1 cellular context compared by ENCODE assay signal in the genomic region with DNA sequence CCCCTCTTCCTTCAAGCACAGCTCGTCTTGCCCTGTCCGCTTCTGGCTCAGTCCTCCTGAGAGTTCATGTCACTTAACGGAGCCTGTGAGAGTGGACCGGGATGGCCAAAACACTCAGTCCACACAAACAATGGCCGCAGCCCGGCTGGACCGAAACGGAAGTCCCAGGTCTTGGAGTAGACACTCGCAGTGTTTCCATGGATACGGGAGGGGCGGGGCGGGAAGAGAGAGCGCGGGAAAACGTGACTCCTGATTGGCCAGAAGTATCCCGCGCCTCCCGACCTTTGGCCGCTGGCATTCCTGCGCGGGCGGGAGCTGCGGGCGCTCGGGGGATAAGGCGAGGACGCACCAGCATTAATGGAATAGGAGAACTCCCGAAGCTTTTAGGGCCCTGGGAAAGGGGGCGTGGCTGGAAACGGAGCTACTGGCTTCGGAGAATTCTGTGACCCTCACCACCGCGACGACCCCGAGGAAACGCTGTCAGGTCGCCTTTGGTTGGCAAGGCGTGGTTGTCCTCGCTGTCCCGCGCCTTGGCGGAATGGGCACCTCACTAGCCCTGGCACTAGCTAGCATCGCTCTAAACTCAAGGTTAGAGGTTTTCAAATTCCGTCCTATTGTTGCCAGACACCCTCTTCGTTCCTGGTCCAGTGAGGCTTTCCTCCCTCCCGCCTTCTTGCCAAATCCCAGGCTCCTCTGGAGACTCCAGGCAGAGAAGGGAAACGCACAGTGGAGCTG.
TF ChIP-seq lines count a peak whose summit lies in the region.

A gene with protein sequence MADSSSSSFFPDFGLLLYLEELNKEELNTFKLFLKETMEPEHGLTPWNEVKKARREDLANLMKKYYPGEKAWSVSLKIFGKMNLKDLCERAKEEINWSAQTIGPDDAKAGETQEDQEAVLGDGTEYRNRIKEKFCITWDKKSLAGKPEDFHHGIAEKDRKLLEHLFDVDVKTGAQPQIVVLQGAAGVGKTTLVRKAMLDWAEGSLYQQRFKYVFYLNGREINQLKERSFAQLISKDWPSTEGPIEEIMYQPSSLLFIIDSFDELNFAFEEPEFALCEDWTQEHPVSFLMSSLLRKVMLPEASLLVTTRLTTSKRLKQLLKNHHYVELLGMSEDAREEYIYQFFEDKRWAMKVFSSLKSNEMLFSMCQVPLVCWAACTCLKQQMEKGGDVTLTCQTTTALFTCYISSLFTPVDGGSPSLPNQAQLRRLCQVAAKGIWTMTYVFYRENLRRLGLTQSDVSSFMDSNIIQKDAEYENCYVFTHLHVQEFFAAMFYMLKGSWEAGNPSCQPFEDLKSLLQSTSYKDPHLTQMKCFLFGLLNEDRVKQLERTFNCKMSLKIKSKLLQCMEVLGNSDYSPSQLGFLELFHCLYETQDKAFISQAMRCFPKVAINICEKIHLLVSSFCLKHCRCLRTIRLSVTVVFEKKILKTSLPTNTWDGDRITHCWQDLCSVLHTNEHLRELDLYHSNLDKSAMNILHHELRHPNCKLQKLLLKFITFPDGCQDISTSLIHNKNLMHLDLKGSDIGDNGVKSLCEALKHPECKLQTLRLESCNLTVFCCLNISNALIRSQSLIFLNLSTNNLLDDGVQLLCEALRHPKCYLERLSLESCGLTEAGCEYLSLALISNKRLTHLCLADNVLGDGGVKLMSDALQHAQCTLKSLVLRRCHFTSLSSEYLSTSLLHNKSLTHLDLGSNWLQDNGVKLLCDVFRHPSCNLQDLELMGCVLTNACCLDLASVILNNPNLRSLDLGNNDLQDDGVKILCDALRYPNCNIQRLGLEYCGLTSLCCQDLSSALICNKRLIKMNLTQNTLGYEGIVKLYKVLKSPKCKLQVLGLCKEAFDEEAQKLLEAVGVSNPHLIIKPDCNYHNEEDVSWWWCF (plus strand): TSS at position 297 of the 735 bp plus-strand sequence. CDS start 18,108 bp downstream, outside the sequence.
A gene (minus strand): TSS at position 164 of the 735 bp plus-strand sequence. CDS start 17,511 bp downstream, outside the sequence.

TF ChIP-seq in HepG2, 621 proteins besides CTCF, POLR2A, EP300 and RAD21 (continued from another document and continues in another):
- TF ChIP-seq, protein P1, sequence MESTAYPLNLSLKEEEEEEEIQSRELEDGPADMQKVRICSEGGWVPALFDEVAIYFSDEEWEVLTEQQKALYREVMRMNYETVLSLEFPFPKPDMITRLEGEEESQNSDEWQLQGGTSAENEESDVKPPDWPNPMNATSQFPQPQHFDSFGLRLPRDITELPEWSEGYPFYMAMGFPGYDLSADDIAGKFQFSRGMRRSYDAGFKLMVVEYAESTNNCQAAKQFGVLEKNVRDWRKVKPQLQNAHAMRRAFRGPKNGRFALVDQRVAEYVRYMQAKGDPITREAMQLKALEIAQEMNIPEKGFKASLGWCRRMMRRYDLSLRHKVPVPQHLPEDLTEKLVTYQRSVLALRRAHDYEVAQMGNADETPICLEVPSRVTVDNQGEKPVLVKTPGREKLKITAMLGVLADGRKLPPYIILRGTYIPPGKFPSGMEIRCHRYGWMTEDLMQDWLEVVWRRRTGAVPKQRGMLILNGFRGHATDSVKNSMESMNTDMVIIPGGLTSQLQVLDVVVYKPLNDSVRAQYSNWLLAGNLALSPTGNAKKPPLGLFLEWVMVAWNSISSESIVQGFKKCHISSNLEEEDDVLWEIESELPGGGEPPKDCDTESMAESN (CRISPR knock-in tag; conservative IDR thresholded peaks at IDR 0.05), result no peak
- TF ChIP-seq NFE2L1 (CRISPR knock-in tag; IDR thresholded peaks at IDR 0.05; ENCODE audit: borderline replicate concordance) (no peak), ZNF749 (CRISPR knock-in tag; IDR thresholded peaks at IDR 0.05; ENCODE audit: borderline replicate concordance) (no peak), MIER3 (CRISPR knock-in tag; IDR thresholded peaks at IDR 0.05; ENCODE audit: borderline replicate concordance) (no peak), ZFY (CRISPR knock-in tag; IDR thresholded peaks at IDR 0.05) (no peak), ZNF761 (CRISPR knock-in tag; conservative IDR thresholded peaks at IDR 0.05) (no peak), ASH2L (IDR thresholded peaks at IDR 0.05; ENCODE audit: insufficient read length, low read depth, low read length) (peak; percentile 32), SYNCRIP (IDR thresholded peaks at IDR 0.05; ENCODE audit: insufficient read depth, low read depth, low read length) (no peak), CHCHD3 (CRISPR knock-in tag; IDR thresholded peaks at IDR 0.05) (no peak), DNMT1 (CRISPR knock-in tag; IDR thresholded peaks at IDR 0.05) (no peak), RBFOX2 (IDR thresholded peaks at IDR 0.05; ENCODE audit: low read depth, low read length) (no peak), ZNF567 (CRISPR knock-in tag; IDR thresholded peaks at IDR 0.05; ENCODE audit: borderline replicate concordance) (no peak), YEATS4 (CRISPR knock-in tag; IDR thresholded peaks at IDR 0.05; ENCODE audit: borderline replicate concordance) (0 out of 2 replicates have a peak, but pooled peaks have one; percentile 0), ZMAT3 (CRISPR knock-in tag; conservative IDR thresholded peaks at IDR 0.05) (0 out of 2 replicates have a peak, but pooled peaks have one; percentile 55), KLF9 (CRISPR knock-in tag; IDR thresholded peaks at IDR 0.05; ENCODE audit: low read depth) (no peak), NCOA1 (CRISPR knock-in tag; IDR thresholded peaks at IDR 0.05) (no peak), HES4 (CRISPR knock-in tag; IDR thresholded peaks at IDR 0.05; ENCODE audit: borderline replicate concordance) (no peak), SETDB1 (CRISPR knock-in tag; IDR thresholded peaks at IDR 0.05; ENCODE audit: borderline replicate concordance) (no peak)
- TF ChIP-seq, protein P2, sequence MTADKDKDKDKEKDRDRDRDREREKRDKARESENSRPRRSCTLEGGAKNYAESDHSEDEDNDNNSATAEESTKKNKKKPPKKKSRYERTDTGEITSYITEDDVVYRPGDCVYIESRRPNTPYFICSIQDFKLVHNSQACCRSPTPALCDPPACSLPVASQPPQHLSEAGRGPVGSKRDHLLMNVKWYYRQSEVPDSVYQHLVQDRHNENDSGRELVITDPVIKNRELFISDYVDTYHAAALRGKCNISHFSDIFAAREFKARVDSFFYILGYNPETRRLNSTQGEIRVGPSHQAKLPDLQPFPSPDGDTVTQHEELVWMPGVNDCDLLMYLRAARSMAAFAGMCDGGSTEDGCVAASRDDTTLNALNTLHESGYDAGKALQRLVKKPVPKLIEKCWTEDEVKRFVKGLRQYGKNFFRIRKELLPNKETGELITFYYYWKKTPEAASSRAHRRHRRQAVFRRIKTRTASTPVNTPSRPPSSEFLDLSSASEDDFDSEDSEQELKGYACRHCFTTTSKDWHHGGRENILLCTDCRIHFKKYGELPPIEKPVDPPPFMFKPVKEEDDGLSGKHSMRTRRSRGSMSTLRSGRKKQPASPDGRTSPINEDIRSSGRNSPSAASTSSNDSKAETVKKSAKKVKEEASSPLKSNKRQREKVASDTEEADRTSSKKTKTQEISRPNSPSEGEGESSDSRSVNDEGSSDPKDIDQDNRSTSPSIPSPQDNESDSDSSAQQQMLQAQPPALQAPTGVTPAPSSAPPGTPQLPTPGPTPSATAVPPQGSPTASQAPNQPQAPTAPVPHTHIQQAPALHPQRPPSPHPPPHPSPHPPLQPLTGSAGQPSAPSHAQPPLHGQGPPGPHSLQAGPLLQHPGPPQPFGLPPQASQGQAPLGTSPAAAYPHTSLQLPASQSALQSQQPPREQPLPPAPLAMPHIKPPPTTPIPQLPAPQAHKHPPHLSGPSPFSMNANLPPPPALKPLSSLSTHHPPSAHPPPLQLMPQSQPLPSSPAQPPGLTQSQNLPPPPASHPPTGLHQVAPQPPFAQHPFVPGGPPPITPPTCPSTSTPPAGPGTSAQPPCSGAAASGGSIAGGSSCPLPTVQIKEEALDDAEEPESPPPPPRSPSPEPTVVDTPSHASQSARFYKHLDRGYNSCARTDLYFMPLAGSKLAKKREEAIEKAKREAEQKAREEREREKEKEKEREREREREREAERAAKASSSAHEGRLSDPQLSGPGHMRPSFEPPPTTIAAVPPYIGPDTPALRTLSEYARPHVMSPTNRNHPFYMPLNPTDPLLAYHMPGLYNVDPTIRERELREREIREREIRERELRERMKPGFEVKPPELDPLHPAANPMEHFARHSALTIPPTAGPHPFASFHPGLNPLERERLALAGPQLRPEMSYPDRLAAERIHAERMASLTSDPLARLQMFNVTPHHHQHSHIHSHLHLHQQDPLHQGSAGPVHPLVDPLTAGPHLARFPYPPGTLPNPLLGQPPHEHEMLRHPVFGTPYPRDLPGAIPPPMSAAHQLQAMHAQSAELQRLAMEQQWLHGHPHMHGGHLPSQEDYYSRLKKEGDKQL (CRISPR knock-in tag; IDR thresholded peaks at IDR 0.05; ENCODE audit: low read depth), result no peak
- TF ChIP-seq, protein P3, sequence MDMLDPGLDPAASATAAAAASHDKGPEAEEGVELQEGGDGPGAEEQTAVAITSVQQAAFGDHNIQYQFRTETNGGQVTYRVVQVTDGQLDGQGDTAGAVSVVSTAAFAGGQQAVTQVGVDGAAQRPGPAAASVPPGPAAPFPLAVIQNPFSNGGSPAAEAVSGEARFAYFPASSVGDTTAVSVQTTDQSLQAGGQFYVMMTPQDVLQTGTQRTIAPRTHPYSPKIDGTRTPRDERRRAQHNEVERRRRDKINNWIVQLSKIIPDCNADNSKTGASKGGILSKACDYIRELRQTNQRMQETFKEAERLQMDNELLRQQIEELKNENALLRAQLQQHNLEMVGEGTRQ (IDR thresholded peaks at IDR 0.05; ENCODE audit: low read depth, low read length), result no peak
- TF ChIP-seq, protein P3 (CRISPR knock-in tag; IDR thresholded peaks at IDR 0.05; ENCODE audit: borderline replicate concordance), result no peak
- TF ChIP-seq, protein P4, sequence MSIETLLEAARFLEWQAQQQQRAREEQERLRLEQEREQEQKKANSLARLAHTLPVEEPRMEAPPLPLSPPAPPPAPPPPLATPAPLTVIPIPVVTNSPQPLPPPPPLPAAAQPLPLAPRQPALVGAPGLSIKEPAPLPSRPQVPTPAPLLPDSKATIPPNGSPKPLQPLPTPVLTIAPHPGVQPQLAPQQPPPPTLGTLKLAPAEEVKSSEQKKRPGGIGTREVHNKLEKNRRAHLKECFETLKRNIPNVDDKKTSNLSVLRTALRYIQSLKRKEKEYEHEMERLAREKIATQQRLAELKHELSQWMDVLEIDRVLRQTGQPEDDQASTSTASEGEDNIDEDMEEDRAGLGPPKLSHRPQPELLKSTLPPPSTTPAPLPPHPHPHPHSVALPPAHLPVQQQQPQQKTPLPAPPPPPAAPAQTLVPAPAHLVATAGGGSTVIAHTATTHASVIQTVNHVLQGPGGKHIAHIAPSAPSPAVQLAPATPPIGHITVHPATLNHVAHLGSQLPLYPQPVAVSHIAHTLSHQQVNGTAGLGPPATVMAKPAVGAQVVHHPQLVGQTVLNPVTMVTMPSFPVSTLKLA (IDR thresholded peaks at IDR 0.05), result no peak
- TF ChIP-seq, protein P5, sequence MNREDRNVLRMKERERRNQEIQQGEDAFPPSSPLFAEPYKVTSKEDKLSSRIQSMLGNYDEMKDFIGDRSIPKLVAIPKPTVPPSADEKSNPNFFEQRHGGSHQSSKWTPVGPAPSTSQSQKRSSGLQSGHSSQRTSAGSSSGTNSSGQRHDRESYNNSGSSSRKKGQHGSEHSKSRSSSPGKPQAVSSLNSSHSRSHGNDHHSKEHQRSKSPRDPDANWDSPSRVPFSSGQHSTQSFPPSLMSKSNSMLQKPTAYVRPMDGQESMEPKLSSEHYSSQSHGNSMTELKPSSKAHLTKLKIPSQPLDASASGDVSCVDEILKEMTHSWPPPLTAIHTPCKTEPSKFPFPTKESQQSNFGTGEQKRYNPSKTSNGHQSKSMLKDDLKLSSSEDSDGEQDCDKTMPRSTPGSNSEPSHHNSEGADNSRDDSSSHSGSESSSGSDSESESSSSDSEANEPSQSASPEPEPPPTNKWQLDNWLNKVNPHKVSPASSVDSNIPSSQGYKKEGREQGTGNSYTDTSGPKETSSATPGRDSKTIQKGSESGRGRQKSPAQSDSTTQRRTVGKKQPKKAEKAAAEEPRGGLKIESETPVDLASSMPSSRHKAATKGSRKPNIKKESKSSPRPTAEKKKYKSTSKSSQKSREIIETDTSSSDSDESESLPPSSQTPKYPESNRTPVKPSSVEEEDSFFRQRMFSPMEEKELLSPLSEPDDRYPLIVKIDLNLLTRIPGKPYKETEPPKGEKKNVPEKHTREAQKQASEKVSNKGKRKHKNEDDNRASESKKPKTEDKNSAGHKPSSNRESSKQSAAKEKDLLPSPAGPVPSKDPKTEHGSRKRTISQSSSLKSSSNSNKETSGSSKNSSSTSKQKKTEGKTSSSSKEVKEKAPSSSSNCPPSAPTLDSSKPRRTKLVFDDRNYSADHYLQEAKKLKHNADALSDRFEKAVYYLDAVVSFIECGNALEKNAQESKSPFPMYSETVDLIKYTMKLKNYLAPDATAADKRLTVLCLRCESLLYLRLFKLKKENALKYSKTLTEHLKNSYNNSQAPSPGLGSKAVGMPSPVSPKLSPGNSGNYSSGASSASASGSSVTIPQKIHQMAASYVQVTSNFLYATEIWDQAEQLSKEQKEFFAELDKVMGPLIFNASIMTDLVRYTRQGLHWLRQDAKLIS (CRISPR knock-in tag; IDR thresholded peaks at IDR 0.05), result no peak
- TF ChIP-seq, protein P6, sequence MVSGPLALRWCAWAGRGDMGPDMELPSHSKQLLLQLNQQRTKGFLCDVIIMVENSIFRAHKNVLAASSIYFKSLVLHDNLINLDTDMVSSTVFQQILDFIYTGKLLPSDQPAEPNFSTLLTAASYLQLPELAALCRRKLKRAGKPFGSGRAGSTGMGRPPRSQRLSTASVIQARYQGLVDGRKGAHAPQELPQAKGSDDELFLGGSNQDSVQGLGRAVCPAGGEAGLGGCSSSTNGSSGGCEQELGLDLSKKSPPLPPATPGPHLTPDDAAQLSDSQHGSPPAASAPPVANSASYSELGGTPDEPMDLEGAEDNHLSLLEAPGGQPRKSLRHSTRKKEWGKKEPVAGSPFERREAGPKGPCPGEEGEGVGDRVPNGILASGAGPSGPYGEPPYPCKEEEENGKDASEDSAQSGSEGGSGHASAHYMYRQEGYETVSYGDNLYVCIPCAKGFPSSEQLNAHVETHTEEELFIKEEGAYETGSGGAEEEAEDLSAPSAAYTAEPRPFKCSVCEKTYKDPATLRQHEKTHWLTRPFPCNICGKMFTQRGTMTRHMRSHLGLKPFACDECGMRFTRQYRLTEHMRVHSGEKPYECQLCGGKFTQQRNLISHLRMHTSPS (CRISPR knock-in tag; IDR thresholded peaks at IDR 0.05; ENCODE audit: low read depth), result no peak
- TF ChIP-seq, protein P7, sequence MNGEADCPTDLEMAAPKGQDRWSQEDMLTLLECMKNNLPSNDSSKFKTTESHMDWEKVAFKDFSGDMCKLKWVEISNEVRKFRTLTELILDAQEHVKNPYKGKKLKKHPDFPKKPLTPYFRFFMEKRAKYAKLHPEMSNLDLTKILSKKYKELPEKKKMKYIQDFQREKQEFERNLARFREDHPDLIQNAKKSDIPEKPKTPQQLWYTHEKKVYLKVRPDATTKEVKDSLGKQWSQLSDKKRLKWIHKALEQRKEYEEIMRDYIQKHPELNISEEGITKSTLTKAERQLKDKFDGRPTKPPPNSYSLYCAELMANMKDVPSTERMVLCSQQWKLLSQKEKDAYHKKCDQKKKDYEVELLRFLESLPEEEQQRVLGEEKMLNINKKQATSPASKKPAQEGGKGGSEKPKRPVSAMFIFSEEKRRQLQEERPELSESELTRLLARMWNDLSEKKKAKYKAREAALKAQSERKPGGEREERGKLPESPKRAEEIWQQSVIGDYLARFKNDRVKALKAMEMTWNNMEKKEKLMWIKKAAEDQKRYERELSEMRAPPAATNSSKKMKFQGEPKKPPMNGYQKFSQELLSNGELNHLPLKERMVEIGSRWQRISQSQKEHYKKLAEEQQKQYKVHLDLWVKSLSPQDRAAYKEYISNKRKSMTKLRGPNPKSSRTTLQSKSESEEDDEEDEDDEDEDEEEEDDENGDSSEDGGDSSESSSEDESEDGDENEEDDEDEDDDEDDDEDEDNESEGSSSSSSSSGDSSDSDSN (CRISPR knock-in tag; IDR thresholded peaks at IDR 0.05), result no peak
